10 cellular contexts compared by ENCODE assay signal in genomic region chr21:41752231-41752681, GRCh38. TPM values are rescaled to one million over a fixed set of nuclear protein-coding genes. Genes with fewer than 3 reads are reported as not detected.
A peak's percentile ranks its signal among the peaks of the same experiment; 100 is the strongest.
DNase-seq lines count a peak whose midpoint lies in the region; TF ChIP-seq lines count a peak whose summit lies in the region.
"Had no signal": no experiment of that assay in that cellular context is flagged by ENCODE, and none has a peak within 500 bp of the region (broad histone marks: within the 10 kb centered on the region; RNA-seq: fewer than 3 reads in every experiment).

No MANE protein-coding gene starts in this region.

- TF ChIP-seq EP300 in SK-N-SH (IDR thresholded peaks at IDR 0.05; ENCODE audit: borderline replicate concordance in 1 of 2, low read depth in 1 of 2, low read length in 1 of 2), result 0 out of 4 replicates have a peak, but pooled peaks of 1 of the 2 experiments have one; percentile 15

- POLR2A ChIA-PET in HEK293 (lab: Yijun Ruan, JAX) (interaction anchor here (1.6 kb wide), 1 partner anchor 9 kb away, joined by 6 read pairs; no protein-coding TSS in a partner anchor), SK-N-SH (lab: Yijun Ruan, JAX) (no interaction called here)

- H3K9ac ChIP-seq in SK-N-SH, result no peak overlapping the region

- CTCF ChIA-PET in HEK293 (lab: Yijun Ruan, JAX), result interaction anchor here (1.1 to 3.0 kb wide), 4 partner anchors 9 to 140 kb away, joined by 3 to 10 read pairs (median 4); no protein-coding TSS in a partner anchor
- CTCF ChIA-PET in SK-N-SH (lab: Yijun Ruan, JAX), result interaction anchor here (1.2 kb wide), 1 partner anchor 26 kb away, joined by 4 read pairs; no protein-coding TSS in a partner anchor

- no peaks in the 10 kb centered on the region for H3K9me3 ChIP-seq in HEK293 (ENCODE audit: control insufficient read depth, insufficient read depth, low read depth, low read length)
- H3K9me3 ChIP-seq in SK-N-SH, result no peaks in the 10 kb centered on the region

- H3K27me3 ChIP-seq in SK-N-SH (ENCODE audit: insufficient read depth), result no peaks in the 10 kb centered on the region

- H3K9me3 Mint-ChIP-seq in type B pancreatic cell, result no peaks in the 10 kb centered on the region

- H3K4me3 Mint-ChIP-seq in type B pancreatic cell, result peak overlapping the region; percentile 77

- H3K36me3 ChIP-seq in HEK293 (ENCODE audit: control insufficient read depth in 2 of 2, insufficient read depth in 1 of 2, low read length in 2 of 2) (peaks cover 15 to 68% of the 10 kb centered on the region in 2 experiments; a peak in 2 of 3 replicates), SK-N-SH (replicated peaks in 1 of 2; ENCODE audit: control insufficient read depth in 1 of 2, insufficient read depth in 2 of 2, low read length in 1 of 2) (no peaks in the 10 kb centered on the region)

- no peaks in the 10 kb centered on the region for H3K27me3 Mint-ChIP-seq in type B pancreatic cell

- H3K4me1 ChIP-seq in HEK293 (ENCODE audit: control insufficient read depth, insufficient read depth, low read length) (no peaks in the 10 kb centered on the region), SK-N-SH (ENCODE audit: control insufficient read depth in 1 of 2, insufficient read depth in 2 of 2, low read depth in 1 of 2, low read length in 1 of 2) (peaks cover 0 to 21% of the 10 kb centered on the region in 2 experiments; a peak in 1 of 4 replicates)

- H3F3A ChIP-seq in SK-N-SH (replicated peaks; ENCODE audit: insufficient read depth), result no peaks in the 10 kb centered on the region

- TF ChIP-seq RAD21 in SK-N-SH (IDR thresholded peaks at IDR 0.05; ENCODE audit: low read length), result no peak

- peak overlapping the region; percentile 33 for H3K4me2 ChIP-seq in SK-N-SH

- peak overlapping the region; percentile 90 for H3K27ac Mint-ChIP-seq in type B pancreatic cell

- DNase-seq in SK-N-SH, result no peak
- DNase-seq in hepatic stellate cell (ENCODE audit: low spot score), result peak; percentile 61
- DNase-seq in type B pancreatic cell (ENCODE audit: extremely low spot score, unreplicated experiment), result no peak
- no peak for DNase-seq in T-helper 9 cell
- DNase-seq in NCI-H1436 treated with DMSO at 0.1 percent for 48 hours (lab: John Stamatoyannopoulos, UW), result no peak
- no peak for DNase-seq in occipital lobe (lab: John Stamatoyannopoulos, UW)
- DNase-seq: anterior cingulate cortex, NCI-H774, right cardiac atrium had no signal

- H3K4me3 ChIP-seq in HEK293 (ENCODE audit: low read depth, low read length) (no peak overlapping the region), SK-N-SH (ENCODE audit: low read depth in 2 of 2, low read length in 1 of 2) (no peak overlapping the region)

- H3K27ac ChIP-seq in HEK293 (ENCODE audit: extremely low read depth, low read depth, low read length), result no peak overlapping the region
- no peak overlapping the region for H3K27ac ChIP-seq in SK-N-SH (ENCODE audit: low read depth in 2 of 2, low read length in 1 of 2)

- no peaks in the 10 kb centered on the region for H4K20me1 ChIP-seq in SK-N-SH (ENCODE audit: insufficient read depth)

- H3K79me2 ChIP-seq in SK-N-SH (ENCODE audit: insufficient read depth), result peaks cover 6% of the 10 kb centered on the region; the same call in 1 of the 2 replicates

- H3K36me3 Mint-ChIP-seq in type B pancreatic cell, result peaks cover 3% of the 10 kb centered on the region

- peaks cover 46% of the 10 kb centered on the region for H3K4me1 Mint-ChIP-seq in type B pancreatic cell (ENCODE audit: unreplicated experiment)

- no peak overlapping the region for H2AFZ ChIP-seq in SK-N-SH (ENCODE audit: low read depth)

- WGBS in SK-N-SH (ENCODE audit: low lambda C conversion rate), result 80% methylated on average over 12 of the region's 13 CpGs

- TF ChIP-seq CTCF in HEK293 (tag by site-specific recombination; IDR thresholded peaks at IDR 0.05) (no peak), SK-N-SH (IDR thresholded peaks at IDR 0.05) (no peak), type B pancreatic cell (conservative IDR thresholded peaks at IDR 0.05) (no peak)

- no peaks in the 10 kb centered on the region for H3K9me2 ChIP-seq in SK-N-SH

TF ChIP-seq in HEK293, 187 proteins besides CTCF, POLR2A, EP300 and RAD21 (continues in another document):
- no peak for TF ChIP-seq SCRT2 (tag by site-specific recombination; IDR thresholded peaks at IDR 0.05)
- TF ChIP-seq SALL2 (tag by site-specific recombination; IDR thresholded peaks at IDR 0.05; ENCODE audit: borderline replicate concordance), result no peak
- TF ChIP-seq ZNF600 (tag by site-specific recombination; IDR thresholded peaks at IDR 0.05), result peak; percentile 51
- no peak for TF ChIP-seq BCL11B (tag by site-specific recombination; IDR thresholded peaks at IDR 0.05; ENCODE audit: low read depth)
- peak; percentile 41; the same call in 1 of the 2 replicates for TF ChIP-seq ZEB2 (tag by site-specific recombination; IDR thresholded peaks at IDR 0.05)
- TF ChIP-seq YY1 (tag by site-specific recombination; IDR thresholded peaks at IDR 0.05), result no peak
- TF ChIP-seq ZNF560 (tag by site-specific recombination; IDR thresholded peaks at IDR 0.05; ENCODE audit: borderline replicate concordance), result no peak
- TF ChIP-seq ZBTB6 (tag by site-specific recombination; IDR thresholded peaks at IDR 0.05), result no peak

TF ChIP-seq in SK-N-SH, 30 proteins besides CTCF, POLR2A, EP300 and RAD21 (continues in another document):
- TF ChIP-seq SMC3 (IDR thresholded peaks at IDR 0.05; ENCODE audit: low read depth, low read length), result no peak
- no peak for TF ChIP-seq FOXM1 (IDR thresholded peaks at IDR 0.05; ENCODE audit: low read depth)
- peak; percentile 87 for TF ChIP-seq PBX3 (IDR thresholded peaks at IDR 0.05)
- TF ChIP-seq FOSL2 (IDR thresholded peaks at IDR 0.05; ENCODE audit: borderline replicate concordance, low read depth), result peak; percentile 45; the same call in 1 of the 2 replicates
- TF ChIP-seq POLR2AphosphoS5 (IDR thresholded peaks at IDR 0.05; ENCODE audit: low read depth, low read length), result no peak
- TF ChIP-seq MAX (IDR thresholded peaks at IDR 0.05; ENCODE audit: low read depth), result peak; percentile 33; the same call in 1 of the 2 replicates
- no peak for TF ChIP-seq SIN3A (IDR thresholded peaks at IDR 0.05; ENCODE audit: borderline replicate concordance, low read depth, low read length)
- no peak for TF ChIP-seq MEF2A (IDR thresholded peaks at IDR 0.05; ENCODE audit: borderline replicate concordance, low read depth)
- TF ChIP-seq GABPA (IDR thresholded peaks at IDR 0.05; ENCODE audit: low read depth), result no peak
- peak; percentile 74 for TF ChIP-seq TCF12 (IDR thresholded peaks at IDR 0.05)
- TF ChIP-seq USF1 (IDR thresholded peaks at IDR 0.05; ENCODE audit: borderline replicate concordance, low read depth), result no peak
- TF ChIP-seq FOXJ3 (CRISPR knock-in tag; IDR thresholded peaks at IDR 0.05), result no peak
- TF ChIP-seq USF2 (IDR thresholded peaks at IDR 0.05; ENCODE audit: borderline replicate concordance, low read depth, low read length), result no peak
- TF ChIP-seq JUND (IDR thresholded peaks at IDR 0.05), result peak; percentile 47
- TF ChIP-seq NFIC (IDR thresholded peaks at IDR 0.05; ENCODE audit: borderline replicate concordance), result no peak
- TF ChIP-seq RFX5 (IDR thresholded peaks at IDR 0.05; ENCODE audit: low read length), result no peak
- TF ChIP-seq CHD2 (IDR thresholded peaks at IDR 0.05; ENCODE audit: low read length, partially characterized antibody), result no peak
- no peak for TF ChIP-seq MXI1 (IDR thresholded peaks at IDR 0.05; ENCODE audit: low read depth, low read length)

RNA-seq across cellular contexts. Expression of gene RIPK4, which starts 14.6 kb away (rescaled TPM):
- 7.0 and 11.0 TPM in 2 replicates for polyA plus RNA-seq in SK-N-SH (2012; rRNA removed)
- 4.2 and 5.7 TPM in 2 replicates for polyA plus RNA-seq in SK-N-SH (2012; cell fraction: cytosol; rRNA removed)
- polyA plus RNA-seq in SK-N-SH (2012; cell fraction: nucleus; rRNA removed), result 33.7 and 42.4 TPM in 2 replicates
- total RNA-seq in type B pancreatic cell (ENCODE audit: low replicate concordance) (13.7 and 30.3 TPM in 2 replicates), occipital lobe (0.47 TPM)

Comparison
In these comparisons a context has a peak if more than half of its experiments do, and no peak if none do; other contexts are left out.
1. RNA of gene RIPK4, which starts 14.6 kb away (total RNA-seq): 13.7 to 30.3 TPM in type B pancreatic cell; 0.47 TPM in occipital lobe (single experiment); every median in the first group is over 10 times any median in the second.
2. Of the 4 proteins assayed by ChIP-seq in both HEK293 and SK-N-SH: peak only in HEK293: none; only in SK-N-SH: PBX3; in both: none; in neither: 3.